Comparison of ENCODE assay signal across 1 cellular context in genomic region chr1:163195728-163196448, GRCh38.
TF ChIP-seq lines count a peak whose summit lies in the region.

No MANE protein-coding gene starts in this region.

TF ChIP-seq in SK-N-SH, 30 proteins besides CTCF, POLR2A, EP300 and RAD21 (continued from another document):
- TF ChIP-seq FOXJ3 (CRISPR knock-in tag; IDR thresholded peaks at IDR 0.05) = peak; percentile 98
- no peak for TF ChIP-seq NRF1 (IDR thresholded peaks at IDR 0.05; ENCODE audit: low read depth, low read length)
- no peak for TF ChIP-seq ELF1 (IDR thresholded peaks at IDR 0.05)
- no peak for TF ChIP-seq IRF3 (IDR thresholded peaks at IDR 0.05; ENCODE audit: low read depth, low read length)
- no peak for TF ChIP-seq SIN3A (IDR thresholded peaks at IDR 0.05; ENCODE audit: borderline replicate concordance, low read depth, low read length)
- TF ChIP-seq NFIC (IDR thresholded peaks at IDR 0.05; ENCODE audit: borderline replicate concordance) = peak; percentile 86; the same call in 1 of the 2 replicates
- peak; percentile 93 for TF ChIP-seq TEAD4 (IDR thresholded peaks at IDR 0.05; ENCODE audit: borderline replicate concordance, insufficient read depth)
- TF ChIP-seq SMC3 (IDR thresholded peaks at IDR 0.05; ENCODE audit: low read depth, low read length) = no peak
- TF ChIP-seq USF1 (IDR thresholded peaks at IDR 0.05; ENCODE audit: borderline replicate concordance, low read depth) = no peak
- peak; percentile 87 for TF ChIP-seq CHD2 (IDR thresholded peaks at IDR 0.05; ENCODE audit: low read length, partially characterized antibody)
- no peak for TF ChIP-seq MEF2A (IDR thresholded peaks at IDR 0.05; ENCODE audit: borderline replicate concordance, low read depth)
- peak; percentile 45; the same call in 1 of the 2 replicates for TF ChIP-seq POLR2AphosphoS5 (IDR thresholded peaks at IDR 0.05; ENCODE audit: low read depth, low read length)
- TF ChIP-seq RXRA (IDR thresholded peaks at IDR 0.05; ENCODE audit: borderline replicate concordance, low read depth) = peak; percentile 13; the same call in 1 of the 2 replicates
- TF ChIP-seq PBX3 (IDR thresholded peaks at IDR 0.05) = peak; percentile 44; the same call in 1 of the 2 replicates
- no peak for TF ChIP-seq TAF1 (IDR thresholded peaks at IDR 0.05; ENCODE audit: borderline replicate concordance, low read depth, low read length)
- TF ChIP-seq RCOR1 (IDR thresholded peaks at IDR 0.05; ENCODE audit: low read length) = peak; percentile 96
- TF ChIP-seq MXI1 (IDR thresholded peaks at IDR 0.05; ENCODE audit: low read depth, low read length) = no peak; the same call in 1 of the 2 replicates
- TF ChIP-seq GATA2 (CRISPR knock-in tag; IDR thresholded peaks at IDR 0.05) = peak; percentile 98
- TF ChIP-seq FOSL2 (IDR thresholded peaks at IDR 0.05; ENCODE audit: borderline replicate concordance, low read depth) = peak; percentile 76
- TF ChIP-seq RFX5 (IDR thresholded peaks at IDR 0.05; ENCODE audit: low read length) = no peak
- peak; percentile 92 for TF ChIP-seq TCF12 (IDR thresholded peaks at IDR 0.05)
- no peak for TF ChIP-seq USF2 (IDR thresholded peaks at IDR 0.05; ENCODE audit: borderline replicate concordance, low read depth, low read length)
- peak; percentile 77 for TF ChIP-seq FOXM1 (IDR thresholded peaks at IDR 0.05; ENCODE audit: low read depth)
- TF ChIP-seq ZBTB33 (IDR thresholded peaks at IDR 0.05; ENCODE audit: borderline replicate concordance, low read depth) = 0 out of 2 replicates have a peak, but pooled peaks have one; percentile 38
- no peak for TF ChIP-seq YY1 (IDR thresholded peaks at IDR 0.05; ENCODE audit: low read depth)
TF ChIP-seq in SK-N-SH: peak in this region for 15.
